1 cellular context compared by ENCODE assay signal in the genomic region with DNA sequence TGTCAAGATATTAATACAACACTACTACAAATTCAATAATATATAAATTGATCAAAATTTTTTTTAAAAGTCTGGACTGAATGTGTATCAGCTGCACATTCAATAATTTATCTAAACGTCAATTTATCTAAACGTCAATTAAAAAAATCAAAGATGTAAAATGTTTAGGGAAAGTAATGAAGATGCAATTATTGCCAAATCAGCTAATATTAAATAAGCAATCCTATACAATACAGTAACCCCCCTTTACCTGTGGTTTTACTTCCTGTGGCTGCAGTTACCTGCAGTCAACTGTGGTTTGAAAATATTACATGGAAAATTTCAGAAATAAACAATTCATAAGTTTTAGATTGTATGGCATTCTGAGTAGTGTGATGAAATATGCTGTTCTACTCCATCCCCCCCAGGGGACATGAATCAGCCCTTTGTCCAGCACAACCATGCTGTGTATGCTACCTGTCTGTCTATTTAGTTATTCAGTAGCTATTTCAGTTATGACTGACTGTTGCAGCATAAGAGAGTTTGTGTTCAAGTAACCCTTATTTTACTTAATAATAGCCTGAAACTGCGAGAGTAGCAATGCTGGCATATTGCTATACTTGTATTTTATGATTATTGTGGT.
TF ChIP-seq lines count a peak whose summit lies in the region.

No MANE protein-coding gene starts in this region.

TF ChIP-seq in HepG2, 621 proteins besides CTCF, POLR2A, EP300 and RAD21 (continued from another document):
- TF ChIP-seq SOX13 (IDR thresholded peaks at IDR 0.05) (no peak), SOX13 (CRISPR knock-in tag; conservative IDR thresholded peaks at IDR 0.05 in 1 of 2, IDR thresholded peaks at IDR 0.05 in 1 of 2) (peak in 1 of 2 experiments; percentile 69; a peak in 2 of 4 replicates)
- TF ChIP-seq, protein P1, sequence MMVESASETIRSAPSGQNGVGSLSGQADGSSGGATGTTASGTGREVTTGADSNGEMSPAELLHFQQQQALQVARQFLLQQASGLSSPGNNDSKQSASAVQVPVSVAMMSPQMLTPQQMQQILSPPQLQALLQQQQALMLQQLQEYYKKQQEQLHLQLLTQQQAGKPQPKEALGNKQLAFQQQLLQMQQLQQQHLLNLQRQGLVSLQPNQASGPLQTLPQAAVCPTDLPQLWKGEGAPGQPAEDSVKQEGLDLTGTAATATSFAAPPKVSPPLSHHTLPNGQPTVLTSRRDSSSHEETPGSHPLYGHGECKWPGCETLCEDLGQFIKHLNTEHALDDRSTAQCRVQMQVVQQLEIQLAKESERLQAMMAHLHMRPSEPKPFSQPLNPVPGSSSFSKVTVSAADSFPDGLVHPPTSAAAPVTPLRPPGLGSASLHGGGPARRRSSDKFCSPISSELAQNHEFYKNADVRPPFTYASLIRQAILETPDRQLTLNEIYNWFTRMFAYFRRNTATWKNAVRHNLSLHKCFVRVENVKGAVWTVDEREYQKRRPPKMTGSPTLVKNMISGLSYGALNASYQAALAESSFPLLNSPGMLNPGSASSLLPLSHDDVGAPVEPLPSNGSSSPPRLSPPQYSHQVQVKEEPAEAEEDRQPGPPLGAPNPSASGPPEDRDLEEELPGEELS (CRISPR knock-in tag; IDR thresholded peaks at IDR 0.05) = peak; percentile 47
